In genomic region chr17:66416207-66416940, GRCh38 we compare ENCODE assay signal across 1 cellular context.
TF ChIP-seq lines count a peak whose summit lies in the region.

No MANE protein-coding gene starts in this region.

TF ChIP-seq in H1, 55 proteins besides CTCF, POLR2A, EP300 and RAD21 (continued from another document):
- TF ChIP-seq BACH1 (IDR thresholded peaks at IDR 0.05; ENCODE audit: low read length) = no peak
- no peak for TF ChIP-seq EZH2 (IDR thresholded peaks at IDR 0.05; ENCODE audit: low read depth, low read length, severe bottlenecking)
- no peak for TF ChIP-seq JUN (IDR thresholded peaks at IDR 0.05; ENCODE audit: low read depth, low read length)
- no peak for TF ChIP-seq JUND (IDR thresholded peaks at IDR 0.05; ENCODE audit: low read length)
- no peak for TF ChIP-seq POU5F1 (IDR thresholded peaks at IDR 0.05; ENCODE audit: low read depth, low read length)
- no peak for TF ChIP-seq CHD1 (IDR thresholded peaks at IDR 0.05; ENCODE audit: low read depth, low read length)
- TF ChIP-seq SP2 (IDR thresholded peaks at IDR 0.05; ENCODE audit: low read length) = no peak
- TF ChIP-seq, protein P1, sequence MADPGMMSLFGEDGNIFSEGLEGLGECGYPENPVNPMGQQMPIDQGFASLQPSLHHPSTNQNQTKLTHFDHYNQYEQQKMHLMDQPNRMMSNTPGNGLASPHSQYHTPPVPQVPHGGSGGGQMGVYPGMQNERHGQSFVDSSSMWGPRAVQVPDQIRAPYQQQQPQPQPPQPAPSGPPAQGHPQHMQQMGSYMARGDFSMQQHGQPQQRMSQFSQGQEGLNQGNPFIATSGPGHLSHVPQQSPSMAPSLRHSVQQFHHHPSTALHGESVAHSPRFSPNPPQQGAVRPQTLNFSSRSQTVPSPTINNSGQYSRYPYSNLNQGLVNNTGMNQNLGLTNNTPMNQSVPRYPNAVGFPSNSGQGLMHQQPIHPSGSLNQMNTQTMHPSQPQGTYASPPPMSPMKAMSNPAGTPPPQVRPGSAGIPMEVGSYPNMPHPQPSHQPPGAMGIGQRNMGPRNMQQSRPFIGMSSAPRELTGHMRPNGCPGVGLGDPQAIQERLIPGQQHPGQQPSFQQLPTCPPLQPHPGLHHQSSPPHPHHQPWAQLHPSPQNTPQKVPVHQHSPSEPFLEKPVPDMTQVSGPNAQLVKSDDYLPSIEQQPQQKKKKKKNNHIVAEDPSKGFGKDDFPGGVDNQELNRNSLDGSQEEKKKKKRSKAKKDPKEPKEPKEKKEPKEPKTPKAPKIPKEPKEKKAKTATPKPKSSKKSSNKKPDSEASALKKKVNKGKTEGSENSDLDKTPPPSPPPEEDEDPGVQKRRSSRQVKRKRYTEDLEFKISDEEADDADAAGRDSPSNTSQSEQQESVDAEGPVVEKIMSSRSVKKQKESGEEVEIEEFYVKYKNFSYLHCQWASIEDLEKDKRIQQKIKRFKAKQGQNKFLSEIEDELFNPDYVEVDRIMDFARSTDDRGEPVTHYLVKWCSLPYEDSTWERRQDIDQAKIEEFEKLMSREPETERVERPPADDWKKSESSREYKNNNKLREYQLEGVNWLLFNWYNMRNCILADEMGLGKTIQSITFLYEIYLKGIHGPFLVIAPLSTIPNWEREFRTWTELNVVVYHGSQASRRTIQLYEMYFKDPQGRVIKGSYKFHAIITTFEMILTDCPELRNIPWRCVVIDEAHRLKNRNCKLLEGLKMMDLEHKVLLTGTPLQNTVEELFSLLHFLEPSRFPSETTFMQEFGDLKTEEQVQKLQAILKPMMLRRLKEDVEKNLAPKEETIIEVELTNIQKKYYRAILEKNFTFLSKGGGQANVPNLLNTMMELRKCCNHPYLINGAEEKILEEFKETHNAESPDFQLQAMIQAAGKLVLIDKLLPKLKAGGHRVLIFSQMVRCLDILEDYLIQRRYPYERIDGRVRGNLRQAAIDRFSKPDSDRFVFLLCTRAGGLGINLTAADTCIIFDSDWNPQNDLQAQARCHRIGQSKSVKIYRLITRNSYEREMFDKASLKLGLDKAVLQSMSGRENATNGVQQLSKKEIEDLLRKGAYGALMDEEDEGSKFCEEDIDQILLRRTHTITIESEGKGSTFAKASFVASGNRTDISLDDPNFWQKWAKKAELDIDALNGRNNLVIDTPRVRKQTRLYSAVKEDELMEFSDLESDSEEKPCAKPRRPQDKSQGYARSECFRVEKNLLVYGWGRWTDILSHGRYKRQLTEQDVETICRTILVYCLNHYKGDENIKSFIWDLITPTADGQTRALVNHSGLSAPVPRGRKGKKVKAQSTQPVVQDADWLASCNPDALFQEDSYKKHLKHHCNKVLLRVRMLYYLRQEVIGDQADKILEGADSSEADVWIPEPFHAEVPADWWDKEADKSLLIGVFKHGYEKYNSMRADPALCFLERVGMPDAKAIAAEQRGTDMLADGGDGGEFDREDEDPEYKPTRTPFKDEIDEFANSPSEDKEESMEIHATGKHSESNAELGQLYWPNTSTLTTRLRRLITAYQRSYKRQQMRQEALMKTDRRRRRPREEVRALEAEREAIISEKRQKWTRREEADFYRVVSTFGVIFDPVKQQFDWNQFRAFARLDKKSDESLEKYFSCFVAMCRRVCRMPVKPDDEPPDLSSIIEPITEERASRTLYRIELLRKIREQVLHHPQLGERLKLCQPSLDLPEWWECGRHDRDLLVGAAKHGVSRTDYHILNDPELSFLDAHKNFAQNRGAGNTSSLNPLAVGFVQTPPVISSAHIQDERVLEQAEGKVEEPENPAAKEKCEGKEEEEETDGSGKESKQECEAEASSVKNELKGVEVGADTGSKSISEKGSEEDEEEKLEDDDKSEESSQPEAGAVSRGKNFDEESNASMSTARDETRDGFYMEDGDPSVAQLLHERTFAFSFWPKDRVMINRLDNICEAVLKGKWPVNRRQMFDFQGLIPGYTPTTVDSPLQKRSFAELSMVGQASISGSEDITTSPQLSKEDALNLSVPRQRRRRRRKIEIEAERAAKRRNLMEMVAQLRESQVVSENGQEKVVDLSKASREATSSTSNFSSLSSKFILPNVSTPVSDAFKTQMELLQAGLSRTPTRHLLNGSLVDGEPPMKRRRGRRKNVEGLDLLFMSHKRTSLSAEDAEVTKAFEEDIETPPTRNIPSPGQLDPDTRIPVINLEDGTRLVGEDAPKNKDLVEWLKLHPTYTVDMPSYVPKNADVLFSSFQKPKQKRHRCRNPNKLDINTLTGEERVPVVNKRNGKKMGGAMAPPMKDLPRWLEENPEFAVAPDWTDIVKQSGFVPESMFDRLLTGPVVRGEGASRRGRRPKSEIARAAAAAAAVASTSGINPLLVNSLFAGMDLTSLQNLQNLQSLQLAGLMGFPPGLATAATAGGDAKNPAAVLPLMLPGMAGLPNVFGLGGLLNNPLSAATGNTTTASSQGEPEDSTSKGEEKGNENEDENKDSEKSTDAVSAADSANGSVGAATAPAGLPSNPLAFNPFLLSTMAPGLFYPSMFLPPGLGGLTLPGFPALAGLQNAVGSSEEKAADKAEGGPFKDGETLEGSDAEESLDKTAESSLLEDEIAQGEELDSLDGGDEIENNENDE (IDR thresholded peaks at IDR 0.05; ENCODE audit: insufficient replicate concordance, low read length) = no peak
TF ChIP-seq in H1: peak in this region for 0.
